Comparison of ENCODE assay signal across 10 cellular contexts in genomic region chr12:50520808-50521207, GRCh38. TPM values are rescaled to one million over a fixed set of nuclear protein-coding genes. Genes with fewer than 3 reads are reported as not detected.
DNase-seq lines count a peak whose midpoint lies in the region; ATAC-seq, FAIRE-seq and TF ChIP-seq lines count a peak whose summit lies in the region.
"Had no signal": no experiment of that assay in that cellular context is flagged by ENCODE, and none has a peak within 500 bp of the region (broad histone marks: within the 10 kb centered on the region; RNA-seq: fewer than 3 reads in every experiment).

No MANE protein-coding gene starts in this region.

- TF ChIP-seq CTCF in GM12878 (IDR thresholded peaks at IDR 0.05 in 2 of 3, conservative IDR thresholded peaks at IDR 0.05 in 1 of 3; ENCODE audit: control insufficient read depth in 2 of 3, extremely low read depth in 1 of 3, insufficient read depth in 1 of 3, low read depth in 3 of 3, low read length in 3 of 3) (no peak), thyroid gland (IDR thresholded peaks at IDR 0.05) (no peak)

- peak overlapping the region; percentile 33 for H3K4me3 Mint-ChIP-seq in activated T-cell treated with anti-CD3 and anti-CD28 coated beads, Interleukin-2, amount 50 U/mL, for 4 hours

- H3K27ac ChIP-seq in GM12878 (ENCODE audit: control insufficient read depth, insufficient read depth) (peak overlapping the region; percentile 75), thyroid gland (peak overlapping the region in 2 of 3 donors; percentile 6 to 11)

- no peak overlapping the region for H3K4me3 ChIP-seq in GM12878
- H3K4me3 ChIP-seq in thyroid gland (replicated peaks in 1 of 3) = no peak overlapping the region

- peaks cover 52% of the 10 kb centered on the region for H3K4me1 Mint-ChIP-seq in activated T-cell treated with anti-CD3 and anti-CD28 coated beads, Interleukin-2, amount 50 U/mL, for 4 hours (ENCODE audit: low read depth)

- peak overlapping the region; percentile 79; the same call in 1 of the 2 replicates for H3K4me2 ChIP-seq in GM12878 (ENCODE audit: control insufficient read depth, insufficient read depth)

- BruUV-seq in GM12878 (replicated peaks; lab: Mats Ljungman, UMichigan) = no TSS peak

- H4K20me1 ChIP-seq in GM12878 (ENCODE audit: control insufficient read depth, insufficient read depth) = no peaks in the 10 kb centered on the region

- H3K27me3 ChIP-seq in GM12878 (replicated peaks in 1 of 2; ENCODE audit: control insufficient read depth in 2 of 2, insufficient read depth in 2 of 2, low read length in 1 of 2) (no peaks in the 10 kb centered on the region), thyroid gland (no peaks in the 10 kb centered on the region)

- H3K27me3 Mint-ChIP-seq in activated T-cell treated with anti-CD3 and anti-CD28 coated beads, Interleukin-2, amount 50 U/mL, for 4 hours (ENCODE audit: low read depth) = no peaks in the 10 kb centered on the region

- H3K36me3 ChIP-seq in GM12878 (ENCODE audit: control insufficient read depth in 2 of 2, insufficient read depth in 2 of 2, low read length in 1 of 2) (no peaks in the 10 kb centered on the region; a peak in 1 of 4 replicates), thyroid gland (no peaks in the 10 kb centered on the region)

- WGBS in GM12878 (ENCODE audit: insufficient coverage, insufficient replicate concordance, low lambda C conversion rate, missing lambda C conversion rate) = 80% methylated on average over 5 of the region's 6 CpGs
- WGBS in thyroid gland, 2 donors = 74 to 77% methylated on average over 6 of the region's 6 CpGs

- intact Hi-C loops in GM12878 (cut with micrococcal nuclease; ENCODE audit: unreplicated experiment) (no loop called here), thyroid gland (cut with DNase I) (no loop called here)

- ATAC-seq in activated T-cell treated with anti-CD3 and anti-CD28 coated beads, Interleukin-2, amount 50 U/mL, for 4 hours = no peak
- no peak for ATAC-seq in GM12878

- no peak overlapping the region; the same call in 1 of the 2 replicates for H2AFZ ChIP-seq in GM12878 (ENCODE audit: control insufficient read depth, low read depth, low read length)

- TF ChIP-seq RAD21 in GM12878 (IDR thresholded peaks at IDR 0.05; ENCODE audit: insufficient read depth, low read depth, low read length) = no peak

- FAIRE-seq in GM12878 (lab: Jason Lieb, UNC) = no peak

- POLR2A ChIA-PET in GM12878 (lab: Charles Lee) = interaction anchor here (0.5 to 4.2 kb wide), 11 partner anchors 9 to 407 kb away, joined by 3 to 58 read pairs (median 3); partner anchors contain the start of genes ATF1 and DIP2B

- H3K4me1 ChIP-seq in GM12878 (ENCODE audit: control insufficient read depth, insufficient read depth, low read length) = peaks cover 43% of the 10 kb centered on the region
- peaks cover 17 to 20% of the 10 kb centered on the region in 2 donors for H3K4me1 ChIP-seq in thyroid gland

- no peak overlapping the region for H3K9ac ChIP-seq in GM12878 (ENCODE audit: control insufficient read depth, insufficient read depth, low read length)

- TF ChIP-seq POLR2A in GM12878 (IDR thresholded peaks at IDR 0.05; ENCODE audit: low read depth, low read length) (no peak), thyroid gland (IDR thresholded peaks at IDR 0.05) (no peak)

- CTCF ChIA-PET in GM12878 (lab: Yijun Ruan, JAX) = interaction anchor here (0.7 to 7.5 kb wide), 7 partner anchors 8 to 459 kb away, joined by 3 to 86 read pairs (median 5); partner anchors contain the start of gene DIP2B

- H3K36me3 Mint-ChIP-seq in activated T-cell treated with anti-CD3 and anti-CD28 coated beads, Interleukin-2, amount 50 U/mL, for 4 hours (ENCODE audit: insufficient read depth) = peaks cover 20% of the 10 kb centered on the region

- H3K9me3 ChIP-seq in GM12878 (replicated peaks; ENCODE audit: control insufficient read depth, insufficient read depth, low read length) (no peaks in the 10 kb centered on the region; the same call in 2 of the 3 replicates), thyroid gland (no peaks in the 10 kb centered on the region)

- RAD21 ChIA-PET in GM12878 (lab: Charles Lee; ENCODE audit: unreplicated experiment) = interaction anchor here (0.7 to 5.3 kb wide), 10 partner anchors 9 to 409 kb away, joined by 3 to 96 read pairs (median 3); partner anchors contain the start of genes COX14 and DIP2B

- peaks cover 79% of the 10 kb centered on the region for H3K79me2 ChIP-seq in GM12878 (ENCODE audit: control insufficient read depth, insufficient read depth, low read length)

- TF ChIP-seq EP300 in GM12878 (IDR thresholded peaks at IDR 0.05; ENCODE audit: borderline replicate concordance in 1 of 2, control insufficient read depth in 1 of 2, low read depth in 2 of 2, low read length in 2 of 2) = no peak

- in situ Hi-C loops in GM12878 (cut with MboI) = no loop called here

- DNase-seq in activated T-cell treated with anti-CD3 and anti-CD28 coated beads, Interleukin-2, amount 50 U/mL, for 4 hours = no peak
- DNase-seq in activated T-cell treated with anti-CD3 and anti-CD28 coated beads, Interleukin-2, amount 50 U/mL, for 48 hours = no peak
- no peak for DNase-seq in GM12878 (ENCODE audit: low read depth, low spot score)
- peak; percentile 33 to 64 for DNase-seq in lung microvascular endothelial cell (ENCODE audit: low read depth in 2 of 2)
- no peak for DNase-seq in thyroid gland
- DNase-seq in NCI-H82 (lab: John Stamatoyannopoulos, UW) = no peak
- DNase-seq in HUDEP-2 (lab: John Stamatoyannopoulos, UW; ENCODE audit: unreplicated experiment in 76 of 76) = no peak
- DNase-seq in NK-92 treated with Interleukin-12 subunit alpha and Interleukin-12 subunit beta, amount 100 ng/mL, for 24 hours (lab: John Stamatoyannopoulos, UW) = no peak
- DNase-seq: NCI-H187; stimulated activated CD4-positive, alpha-beta T cell treated with anti-CD3 and anti-CD28 coated beads, Interleukin-4, amount 100 ng/mL, for 1 hour had no signal

- SMC1A ChIA-PET in GM12878 (lab: Charles Lee; ENCODE audit: uncharacterized antibody, unreplicated experiment) = interaction anchor here (0.7 to 5.5 kb wide), 12 partner anchors 11 to 507 kb away, joined by 3 to 85 read pairs (median 4); no protein-coding TSS in a partner anchor

- H3K9me3 Mint-ChIP-seq in activated T-cell treated with anti-CD3 and anti-CD28 coated beads, Interleukin-2, amount 50 U/mL, for 4 hours = no peaks in the 10 kb centered on the region

TF ChIP-seq in GM12878, 131 proteins besides CTCF, POLR2A, EP300 and RAD21 (continues in another document):
- no peak for TF ChIP-seq IRF5 (IDR thresholded peaks at IDR 0.05; ENCODE audit: borderline replicate concordance)
- 0 out of 2 replicates have a peak, but pooled peaks have one; percentile 39 for TF ChIP-seq MEF2A (IDR thresholded peaks at IDR 0.05; ENCODE audit: insufficient read depth, low read depth, low read length)

RNA-seq across cellular contexts. Expression of gene DIP2B, which starts 16.0 kb away (rescaled TPM):
- total RNA-seq in activated T-cell treated with anti-CD3 and anti-CD28 coated beads, Interleukin-2, amount 50 U/mL, for 4 hours = 10 to 100 TPM; 29.9 to 49.0 (median 40.2) TPM
- 77.3 and 79.8 TPM in 2 replicates for total RNA-seq in GM12878 (2013; cell fraction: nucleolus; rRNA removed)
- 18.2 and 19.1 TPM in 2 replicates for total RNA-seq in GM12878 (2014; rRNA removed)
- 22.2 and 22.3 TPM in 2 replicates for total RNA-seq in GM12878 (2014; rRNA removed; fragmentation: Illumina TruSeq; extraction: Trizol)
- 28.5 and 30.0 TPM in 2 replicates for total RNA-seq in GM12878 (2021)
- 9.3 TPM for polyA plus RNA-seq in GM12878 (2011; ENCODE audit: low read depth)
- 20.7 and 22.2 TPM in 2 replicates for polyA plus RNA-seq in GM12878 (2011; rRNA removed)
- 16.0 and 17.4 TPM in 2 replicates for polyA plus RNA-seq in GM12878 (2011; cell fraction: cytosol; rRNA removed)
- polyA plus RNA-seq in GM12878 (2011; cell fraction: nucleus; rRNA removed) = 20.7 and 21.0 TPM in 2 replicates
- 10.0 and 14.7 TPM in 2 replicates for polyA plus RNA-seq in GM12878 (2012)
- 24.4 and 27.1 TPM in 2 replicates for polyA plus RNA-seq in GM12878 (2014; fragmentation: Illumina TruSeq; extraction: Trizol)
- polyA plus RNA-seq in GM12878 (2014; fragmentation: Nextera tagmentation; extraction: Ambion mirVana) = 1 to 10 TPM; 4.5 to 4.6 TPM
- polyA plus RNA-seq in GM12878 (2014; rRNA removed) = 16.5 and 18.3 TPM in 2 replicates
- 10 to 100 TPM; 14.3 to 19.0 TPM for polyA plus RNA-seq in GM12878 (2016; fragmentation: Nextera tagmentation; extraction: Ambion mirVana)
- polyA minus RNA-seq in GM12878 (2011; rRNA and poly(A)+ RNA removed) = 53.0 and 57.6 TPM in 2 replicates
- 14.8 and 17.8 TPM in 2 replicates for polyA minus RNA-seq in GM12878 (2011; cell fraction: cytosol; rRNA and poly(A)+ RNA removed)
- polyA minus RNA-seq in GM12878 (2011; cell fraction: nucleus; rRNA and poly(A)+ RNA removed) = 18.7 and 25.4 TPM in 2 replicates
- 22.6 and 22.7 TPM in 2 replicates for total RNA-seq in lung microvascular endothelial cell
- total RNA-seq in thyroid gland = 10 to 100 TPM; 27.7 to 45.7 (median 32.4) TPM

Comparison
In these comparisons a context has a peak if more than half of its experiments do, and no peak if none do; other contexts are left out.
1. DNase-seq: peak in lung microvascular endothelial cell (2 of 2); none in activated T-cell treated with anti-CD3 and anti-CD28 coated beads, Interleukin-2, amount 50 U/mL, for 4 hours (single experiment), activated T-cell treated with anti-CD3 and anti-CD28 coated beads, Interleukin-2, amount 50 U/mL, for 48 hours (0 of 2), GM12878 (single experiment), thyroid gland (0 of 2), NCI-H82 (single experiment), HUDEP-2 (0 of 76) and NK-92 treated with Interleukin-12 subunit alpha and Interleukin-12 subunit beta, amount 100 ng/mL, for 24 hours (single experiment).